13 cellular contexts compared by ENCODE assay signal in the genomic region with DNA sequence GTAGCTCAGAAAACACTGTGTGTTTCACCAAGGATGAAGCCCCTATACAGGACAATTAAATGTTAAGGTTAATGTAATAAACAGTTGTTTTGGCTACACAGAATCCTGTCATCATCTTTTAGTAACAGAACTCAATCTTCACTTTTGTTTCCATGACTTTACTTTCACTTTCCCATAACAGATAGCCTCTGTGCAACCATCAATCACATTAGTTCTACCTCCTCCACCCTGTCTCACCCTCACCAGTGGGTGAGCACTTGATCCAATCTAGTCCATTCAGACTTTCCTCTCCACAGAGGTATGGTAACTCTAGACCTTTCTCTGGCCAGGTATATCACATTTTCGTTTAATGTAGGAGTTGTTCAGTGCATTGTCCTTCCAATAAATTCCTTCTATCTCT.
DNase-seq lines count a peak whose midpoint lies in the region; ATAC-seq, FAIRE-seq and TF ChIP-seq lines count a peak whose summit lies in the region.
"Had no signal": no experiment of that assay in that cellular context is flagged by ENCODE, and none has a peak within 500 bp of the region (broad histone marks: within the 10 kb centered on the region; RNA-seq: fewer than 3 reads in every experiment).

No MANE protein-coding gene starts in this region.

- H3K27ac ChIP-seq in pancreas (no peak overlapping the region), upper lobe of right lung (no peak overlapping the region)
- H3K27ac ChIP-seq: sigmoid colon had no signal

- ATAC-seq in GM18508 (IDR thresholded peaks at IDR 0.05; ENCODE audit: insufficient read depth, unreplicated experiment): peak; percentile 75
- ATAC-seq in HG03442 (IDR thresholded peaks at IDR 0.05; ENCODE audit: unreplicated experiment): peak; percentile 89
- ATAC-seq in pancreas: no peak
- no peak for ATAC-seq in upper lobe of right lung

- TF ChIP-seq CTCF in GM20000 (IDR thresholded peaks at IDR 0.05; ENCODE audit: extremely low read depth, missing control alignments) (no peak), pancreas (IDR thresholded peaks at IDR 0.05) (no peak), upper lobe of right lung (IDR thresholded peaks at IDR 0.05) (no peak)

- DNase-seq in GM20000 (ENCODE audit: low spot score): peak; percentile 8
- DNase-seq in fibroblast of peridontal ligament (ENCODE audit: extremely low read depth): peak; percentile 28
- DNase-seq in pancreas: no peak
- DNase-seq in middle frontal gyrus (ENCODE audit: extremely low spot score, low spot score): no peak
- DNase-seq in activated CD8-positive, alpha-beta memory T cell treated with anti-CD3 and anti-CD28 coated beads, Interleukin-2, amount 50 U/mL, for 48 hours: no peak
- no peak for DNase-seq in upper lobe of right lung
- DNase-seq: activated CD8-positive, alpha-beta memory T cell treated with anti-CD3 and anti-CD28 coated beads for 24 hours; NCI-H187; SIG-M5; sigmoid colon had no signal

- H3K36me3 ChIP-seq in pancreas: no peaks in the 10 kb centered on the region
- H3K36me3 ChIP-seq in upper lobe of right lung: no peaks in the 10 kb centered on the region
- H3K36me3 ChIP-seq: sigmoid colon had no signal

- no peak overlapping the region for H3K4me3 ChIP-seq in pancreas
- no peak overlapping the region for H3K4me3 ChIP-seq in upper lobe of right lung
- H3K4me3 ChIP-seq: lung, sigmoid colon had no signal

- FAIRE-seq in pancreas (lab: Jason Lieb, UNC): no peak

- intact Hi-C loops in pancreas (cut with DNase I) (no loop called here), upper lobe of right lung (cut with DNase I) (no loop called here)

- 40 to 64% methylated on average over 1 of the region's 1 CpG for WGBS in pancreas, 2 donors

- H3K4me1 ChIP-seq in pancreas: no peaks in the 10 kb centered on the region
- H3K4me1 ChIP-seq in upper lobe of right lung: no peaks in the 10 kb centered on the region
- H3K4me1 ChIP-seq: sigmoid colon had no signal

- H3K9me3 ChIP-seq in pancreas (no peaks in the 10 kb centered on the region), upper lobe of right lung (no peaks in the 10 kb centered on the region)
- H3K9me3 ChIP-seq: sigmoid colon had no signal

- H3K27me3 ChIP-seq in pancreas (peaks cover 0 to 4% (median 0%) of the 10 kb centered on the region in 4 donors), upper lobe of right lung (no peaks in the 10 kb centered on the region)
- H3K27me3 ChIP-seq: sigmoid colon had no signal

Comparison
In these comparisons a context has a peak if more than half of its experiments do, and no peak if none do; other contexts are left out.
1. ATAC-seq: peak in GM18508 (single experiment) and HG03442 (single experiment); none in pancreas (0 of 4) and upper lobe of right lung (single experiment).
2. DNase-seq: peak in GM20000 (single experiment) and fibroblast of peridontal ligament (single experiment); none in pancreas (0 of 6), middle frontal gyrus (single experiment), activated CD8-positive, alpha-beta memory T cell treated with anti-CD3 and anti-CD28 coated beads, Interleukin-2, amount 50 U/mL, for 48 hours (single experiment) and upper lobe of right lung (single experiment).